Comparison of ENCODE assay signal across 8 cellular contexts in genomic region chr12:14629832-14630688, GRCh38.
DNase-seq lines count a peak whose midpoint lies in the region; TF ChIP-seq lines count a peak whose summit lies in the region.

No MANE protein-coding gene starts in this region.

- peak; percentile 98 to 99 for TF ChIP-seq CTCF in Caco-2 (IDR thresholded peaks at IDR 0.05; ENCODE audit: insufficient read depth in 1 of 2, low read depth in 1 of 2, low read length in 1 of 2, severe bottlenecking in 1 of 2, unreplicated experiment in 1 of 2)
- TF ChIP-seq CTCF in GM20000 (IDR thresholded peaks at IDR 0.05; ENCODE audit: extremely low read depth, missing control alignments) = peak; percentile 93
- peak; percentile 99 for TF ChIP-seq CTCF in HL-60 (IDR thresholded peaks at IDR 0.05; ENCODE audit: insufficient read depth, low read length)
- TF ChIP-seq CTCF in endothelial cell (IDR thresholded peaks at IDR 0.05; ENCODE audit: unreplicated experiment) = peak; percentile 79

- peaks cover 18% of the 10 kb centered on the region for H3K4me1 ChIP-seq in Caco-2

- DNase-seq in Caco-2 (peak; percentile 82 to 89), GM20000 (ENCODE audit: low spot score) (peak; percentile 54), HL-60 (ENCODE audit: low read depth in 1 of 2, low spot score in 1 of 2) (peak; percentile 39 to 62), NOMO-1 (lab: John Stamatoyannopoulos, UW; ENCODE audit: unreplicated experiment in 2 of 2) (peak; percentile 16 to 61), endothelial cell (ENCODE audit: low spot score) (peak; percentile 78), mucosa of gallbladder (ENCODE audit: low spot score) (peak; percentile 85)
- DNase-seq in activated CD8-positive, alpha-beta memory T cell treated with anti-CD3 and anti-CD28 coated beads for 24 hours = peak; percentile 75
- peak; percentile 3 to 33 for DNase-seq in stimulated activated CD8-positive, alpha-beta memory T cell treated with anti-CD3 and anti-CD28 coated beads, Interleukin-7, amount 100 ng/mL, for 4 hours (ENCODE audit: low read depth in 2 of 2)

- H3K4me1 Mint-ChIP-seq in Caco-2 (ENCODE audit: low read depth, unreplicated experiment) (peaks cover 27% of the 10 kb centered on the region), endothelial cell (ENCODE audit: unreplicated experiment) (no peaks in the 10 kb centered on the region)

- intact Hi-C loops in Caco-2 (cut with micrococcal nuclease; ENCODE audit: unreplicated experiment) = loop anchor here (1.0 to 2.0 kb wide), 8 partner anchors 34 to 639 kb away; no protein-coding TSS in a partner anchor

- POLR2A ChIA-PET in Caco-2 (lab: Charles Lee) = interaction anchor here (0.6 kb wide), 1 partner anchor 35 kb away, joined by 5 read pairs; no protein-coding TSS in a partner anchor

- no peaks in the 10 kb centered on the region; the same call in 1 of the 2 replicates for H3K36me3 ChIP-seq in Caco-2 (ENCODE audit: control insufficient read depth, insufficient read depth, low read length)

- H3K36me3 Mint-ChIP-seq in Caco-2 (ENCODE audit: insufficient read depth, unreplicated experiment) (peaks cover 6% of the 10 kb centered on the region), endothelial cell (ENCODE audit: low read depth, unreplicated experiment) (no peaks in the 10 kb centered on the region)

- no peak overlapping the region for H3K27ac ChIP-seq in HL-60 (replicated peaks)

- H3K27me3 ChIP-seq in Caco-2 (replicated peaks; ENCODE audit: control insufficient read depth, insufficient read depth, low read length) (no peaks in the 10 kb centered on the region), HL-60 (ENCODE audit: insufficient read depth, poor library complexity, severe bottlenecking) (no peaks in the 10 kb centered on the region)

- no peak overlapping the region for H3K4me3 Mint-ChIP-seq in Caco-2 (ENCODE audit: unreplicated experiment)
- no peak overlapping the region for H3K4me3 Mint-ChIP-seq in endothelial cell (ENCODE audit: unreplicated experiment)

- CTCF ChIA-PET in Caco-2 (lab: Charles Lee) = interaction anchor here (0.6 to 1.6 kb wide), 4 partner anchors 12 to 941 kb away, joined by 3 read pairs; no protein-coding TSS in a partner anchor

- H3K27ac Mint-ChIP-seq in Caco-2 (ENCODE audit: unreplicated experiment) (no peak overlapping the region), endothelial cell (ENCODE audit: unreplicated experiment) (no peak overlapping the region)

- H3K9me3 Mint-ChIP-seq in Caco-2 (ENCODE audit: unreplicated experiment) = peaks cover 9% of the 10 kb centered on the region
- H3K9me3 Mint-ChIP-seq in endothelial cell (ENCODE audit: unreplicated experiment) = no peaks in the 10 kb centered on the region

- H3K27me3 Mint-ChIP-seq in Caco-2 (ENCODE audit: insufficient read depth, unreplicated experiment) (no peaks in the 10 kb centered on the region), endothelial cell (ENCODE audit: unreplicated experiment) (no peaks in the 10 kb centered on the region)

- BruUV-seq in Caco-2 (replicated peaks; lab: Mats Ljungman, UMichigan) = no TSS peak

- H3K4me3 ChIP-seq in Caco-2 (ENCODE audit: low read depth, low read length) = no peak overlapping the region
- no peak overlapping the region for H3K4me3 ChIP-seq in HL-60 (replicated peaks; ENCODE audit: insufficient read depth, low read length)

- H3K9me3 ChIP-seq in Caco-2 = peaks cover 4% of the 10 kb centered on the region; the same call in 1 of the 2 replicates

Comparison
In these comparisons a context has a peak if more than half of its experiments do, and no peak if none do; other contexts are left out.
1. DNase-seq: peak in every context shown above with its lines; median percentile 86 in Caco-2; 85 in mucosa of gallbladder; 78 in endothelial cell; 75 in activated CD8-positive, alpha-beta memory T cell treated with anti-CD3 and anti-CD28 coated beads for 24 hours; 54 in GM20000; 50 in HL-60; 38 in NOMO-1; 18 in stimulated activated CD8-positive, alpha-beta memory T cell treated with anti-CD3 and anti-CD28 coated beads, Interleukin-7, amount 100 ng/mL, for 4 hours.